ENCODE assay signal across 19 cellular contexts in the genomic region with DNA sequence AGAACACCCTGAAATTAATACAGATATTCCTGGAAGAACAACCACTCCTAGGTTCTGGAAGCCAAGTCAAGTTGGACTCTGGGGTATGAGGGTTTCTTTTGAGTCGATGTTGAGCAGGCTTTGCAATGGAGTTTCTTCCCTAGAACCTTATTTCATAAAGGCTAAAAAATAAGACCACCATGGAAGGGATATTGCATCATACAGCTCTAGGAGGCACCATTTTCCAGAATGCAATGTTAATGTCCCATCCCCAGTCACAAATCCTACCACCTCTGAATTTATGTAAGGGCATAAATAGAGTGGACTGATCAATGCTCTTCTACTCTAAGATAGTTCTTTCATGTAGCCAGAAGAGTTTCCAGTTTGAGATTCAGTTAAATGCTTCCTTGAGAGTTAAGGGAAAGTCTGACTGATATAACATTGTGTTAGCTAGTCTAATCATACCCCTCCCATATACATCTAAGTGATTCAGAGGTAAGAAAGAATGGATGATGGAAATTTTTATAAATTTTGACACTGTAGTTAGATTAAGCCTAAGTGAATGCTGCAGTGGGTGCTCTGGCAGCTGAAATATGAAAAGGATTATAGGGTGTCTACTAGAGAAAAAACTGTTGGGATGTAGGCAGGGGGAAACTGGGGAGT. TPM values are rescaled to one million over a fixed set of nuclear protein-coding genes. Genes with fewer than 3 reads are reported as not detected.
DNase-seq lines count a peak whose midpoint lies in the region; ATAC-seq and TF ChIP-seq lines count a peak whose summit lies in the region.
"Had no signal": no experiment of that assay in that cellular context is flagged by ENCODE, and none has a peak within 500 bp of the region (broad histone marks: within the 10 kb centered on the region; RNA-seq: fewer than 3 reads in every experiment).

No MANE protein-coding gene starts in this region.

- DNase-seq in activated CD4-positive, alpha-beta T cell treated with anti-CD3 and anti-CD28 coated beads, Interleukin-2, amount 10 ng/mL, durations not matched to agents 7 days and 5 days = no peak
- DNase-seq in activated CD4-positive, alpha-beta T cell treated with anti-CD3 and anti-CD28 coated beads, Interleukin-2, amount 50 U/mL, for 1 hour = no peak
- DNase-seq in spleen = no peak
- DNase-seq in GM10248 (ENCODE audit: extremely low spot score) = no peak
- DNase-seq: activated CD8-positive, alpha-beta memory T cell treated with anti-CD3 and anti-CD28 coated beads, Interleukin-2, amount 10 ng/mL, durations not matched to agents 7 days and 5 days; DMS79; gastrocnemius medialis; NCI-H187; NCI-H446; SW 1271 had no signal

- WGBS in spleen, 5 donors = 90 to 100% (median 95%) methylated on average over 1 of the region's 1 CpG

- H3K9me3 ChIP-seq in DOHH2 (ENCODE audit: control insufficient read depth, insufficient read depth, low read length) (no peaks in the 10 kb centered on the region), spleen (no peaks in the 10 kb centered on the region)
- H3K9me3 ChIP-seq: gastrocnemius medialis had no signal

- peaks cover 63% of the 10 kb centered on the region for H3K36me3 Mint-ChIP-seq in activated CD4-positive, alpha-beta T cell treated with anti-CD3 and anti-CD28 coated beads, Interleukin-2, amount 10 ng/mL, durations not matched to agents 7 days and 5 days (ENCODE audit: low read depth)
- H3K36me3 Mint-ChIP-seq in activated naive CD8-positive, alpha-beta T cell = peaks cover 7% of the 10 kb centered on the region
- H3K36me3 Mint-ChIP-seq: mesothelial cell of epicardium had no signal

- peak overlapping the region; percentile 76 for H3K4me2 ChIP-seq in DOHH2 (ENCODE audit: low read length)

- no peak for TF ChIP-seq CTCF in DOHH2 (IDR thresholded peaks at IDR 0.05; ENCODE audit: low read depth, low read length, poor library complexity, severe bottlenecking)
- TF ChIP-seq CTCF in spleen (IDR thresholded peaks at IDR 0.05 in 8 of 11, conservative IDR thresholded peaks at IDR 0.05 in 3 of 11) = no peak
- no peak for TF ChIP-seq CTCF in GM10248 (IDR thresholded peaks at IDR 0.05; ENCODE audit: control extremely low read depth, extremely low read depth, low read depth, missing control alignments)

- H3F3A ChIP-seq in DOHH2 (ENCODE audit: control insufficient read depth, insufficient read depth) = peaks cover 26% of the 10 kb centered on the region

- TF ChIP-seq POLR2A in spleen (IDR thresholded peaks at IDR 0.05) = no peak

- H3K27me3 Mint-ChIP-seq in activated CD4-positive, alpha-beta T cell treated with anti-CD3 and anti-CD28 coated beads, Interleukin-2, amount 10 ng/mL, durations not matched to agents 7 days and 5 days = no peaks in the 10 kb centered on the region
- H3K27me3 Mint-ChIP-seq in activated naive CD8-positive, alpha-beta T cell = no peaks in the 10 kb centered on the region
- H3K27me3 Mint-ChIP-seq: activated CD8-positive, alpha-beta memory T cell treated with anti-CD3 and anti-CD28 coated beads, Interleukin-2, amount 10 ng/mL, durations not matched to agents 7 days and 5 days had no signal

- H3K4me1 Mint-ChIP-seq in activated CD4-positive, alpha-beta T cell treated with anti-CD3 and anti-CD28 coated beads, Interleukin-2, amount 10 ng/mL, durations not matched to agents 7 days and 5 days = peaks cover 79% of the 10 kb centered on the region
- peaks cover 96% of the 10 kb centered on the region for H3K4me1 Mint-ChIP-seq in activated naive CD8-positive, alpha-beta T cell (ENCODE audit: low read depth)

- no peaks in the 10 kb centered on the region for H3K27me3 ChIP-seq in DOHH2 (ENCODE audit: control insufficient read depth, low read length)
- H3K27me3 ChIP-seq in spleen (replicated peaks in 1 of 7) = no peaks in the 10 kb centered on the region
- H3K27me3 ChIP-seq: gastrocnemius medialis had no signal

- H3K9me2 ChIP-seq in DOHH2 (replicated peaks; ENCODE audit: control insufficient read depth, low read length) = no peaks in the 10 kb centered on the region

- H3K36me3 ChIP-seq in DOHH2 (ENCODE audit: control insufficient read depth, low read length) (peaks cover 17% of the 10 kb centered on the region), spleen (peaks cover 0 to 10% (median 2%) of the 10 kb centered on the region in 6 donors)
- H3K36me3 ChIP-seq: gastrocnemius medialis had no signal

- peaks cover 89% of the 10 kb centered on the region for H3K79me2 ChIP-seq in DOHH2 (ENCODE audit: control insufficient read depth, low read length)

- intact Hi-C loops in spleen (cut with DNase I; ENCODE audit: low total_unique reads) = no loop called here

- H3K4me3 Mint-ChIP-seq in activated CD4-positive, alpha-beta T cell treated with anti-CD3 and anti-CD28 coated beads, Interleukin-2, amount 10 ng/mL, durations not matched to agents 7 days and 5 days = no peak overlapping the region
- H3K4me3 Mint-ChIP-seq in activated naive CD8-positive, alpha-beta T cell = peak overlapping the region; percentile 32
- H3K4me3 Mint-ChIP-seq: activated CD8-positive, alpha-beta memory T cell treated with anti-CD3 and anti-CD28 coated beads, Interleukin-2, amount 10 ng/mL, durations not matched to agents 7 days and 5 days; mesothelial cell of epicardium had no signal

- H3K27ac ChIP-seq in DOHH2 (ENCODE audit: low read depth, low read length) (peak overlapping the region; percentile 46; the same call in 1 of the 2 replicates), spleen (peak overlapping the region in 7 of 8 donors; percentile 60 to 88 (median 86))
- H3K27ac ChIP-seq: C4-2B, gastrocnemius medialis had no signal

- peak overlapping the region; percentile 51 for H3K4me3 ChIP-seq in DOHH2 (ENCODE audit: low read length)
- H3K4me3 ChIP-seq in spleen = peak overlapping the region in 1 of 8 donors; percentile 53
- H3K4me3 ChIP-seq: gastrocnemius medialis had no signal

- H3K9me3 Mint-ChIP-seq in activated CD4-positive, alpha-beta T cell treated with anti-CD3 and anti-CD28 coated beads, Interleukin-2, amount 10 ng/mL, durations not matched to agents 7 days and 5 days = no peaks in the 10 kb centered on the region
- no peaks in the 10 kb centered on the region for H3K9me3 Mint-ChIP-seq in activated naive CD8-positive, alpha-beta T cell (ENCODE audit: low read depth)
- H3K9me3 Mint-ChIP-seq: mesothelial cell of epicardium had no signal

- H4K20me1 ChIP-seq in DOHH2 (ENCODE audit: control insufficient read depth, insufficient read depth, low read depth, low read length) = no peaks in the 10 kb centered on the region

- H3K27ac Mint-ChIP-seq in activated CD4-positive, alpha-beta T cell treated with anti-CD3 and anti-CD28 coated beads, Interleukin-2, amount 10 ng/mL, durations not matched to agents 7 days and 5 days = peak overlapping the region; percentile 10
- H3K27ac Mint-ChIP-seq in activated naive CD8-positive, alpha-beta T cell = peak overlapping the region; percentile 95
- H3K27ac Mint-ChIP-seq: mesothelial cell of epicardium had no signal

- POLR2A ChIA-PET in activated CD4-positive, alpha-beta T cell treated with anti-CD3 and anti-CD28 coated beads, Interleukin-2, amount 10 ng/mL, durations not matched to agents 7 days and 5 days (lab: Charles Lee) = no interaction called here
- POLR2A ChIA-PET in GM10248 (lab: Yijun Ruan, JAX) = no interaction called here

- CTCF ChIA-PET in activated CD4-positive, alpha-beta T cell treated with anti-CD3 and anti-CD28 coated beads, Interleukin-2, amount 10 ng/mL, durations not matched to agents 7 days and 5 days (lab: Charles Lee) = interaction anchor here (1.1 kb wide), 1 partner anchor 20 kb away, joined by 3 read pairs; no protein-coding TSS in a partner anchor
- CTCF ChIA-PET in GM10248 (lab: Yijun Ruan, JAX) = interaction anchor here (1.3 to 2.9 kb wide), 2 partner anchors 8 to 11 kb away, joined by 3 to 10 read pairs; no protein-coding TSS in a partner anchor

- no peak for ATAC-seq in GM18867 (IDR thresholded peaks at IDR 0.05; ENCODE audit: unreplicated experiment)
- no peak for ATAC-seq in GM18517 (IDR thresholded peaks at IDR 0.05; ENCODE audit: unreplicated experiment)
- ATAC-seq: activated CD8-positive, alpha-beta memory T cell treated with anti-CD3 and anti-CD28 coated beads, Interleukin-2, amount 10 ng/mL, durations not matched to agents 7 days and 5 days; gastrocnemius medialis had no signal

- H3K4me1 ChIP-seq in DOHH2 (ENCODE audit: control insufficient read depth, low read length) = peaks cover 99% of the 10 kb centered on the region
- H3K4me1 ChIP-seq in spleen = peaks cover 43 to 98% (median 92%) of the 10 kb centered on the region in 6 donors
- H3K4me1 ChIP-seq: gastrocnemius medialis had no signal

RNA-seq across cellular contexts. Expression of a gene that starts 22.0 kb away (rescaled TPM):
- total RNA-seq in activated CD4-positive, alpha-beta T cell treated with anti-CD3 and anti-CD28 coated beads, Interleukin-2, amount 10 ng/mL, durations not matched to agents 7 days and 5 days = 100 to 1,000 TPM; 189 to 197 TPM
- total RNA-seq in spleen = 100 to 1,000 TPM in 6 of 7 donors, 10 to 100 TPM in 1; 99.0 to 219 (median 142) TPM
- 10 to 100 TPM; 55.8 to 76.6 (median 60.9) TPM for polyA plus RNA-seq in spleen
- total RNA-seq: A673, bronchial epithelial cell, epithelial cell of proximal tubule had no signal
